Comparison of ENCODE assay signal across 1 cellular context in genomic region chr21:17523007-17523451, GRCh38.
TF ChIP-seq lines count a peak whose summit lies in the region.

No MANE protein-coding gene starts in this region.

TF ChIP-seq in HepG2, 621 proteins besides CTCF, POLR2A, EP300 and RAD21 (continued from another document and continues in another):
- TF ChIP-seq ZMYM4 (CRISPR knock-in tag; IDR thresholded peaks at IDR 0.05), result peak; percentile 90
- no peak for TF ChIP-seq ZC3H4 (CRISPR knock-in tag; IDR thresholded peaks at IDR 0.05; ENCODE audit: borderline replicate concordance)
- no peak for TF ChIP-seq THAP7 (CRISPR knock-in tag; IDR thresholded peaks at IDR 0.05)
- TF ChIP-seq ZNF333 (CRISPR knock-in tag; IDR thresholded peaks at IDR 0.05; ENCODE audit: borderline replicate concordance), result no peak
- TF ChIP-seq KIAA2018 (CRISPR knock-in tag; IDR thresholded peaks at IDR 0.05; ENCODE audit: borderline replicate concordance), result no peak
- TF ChIP-seq MAX (IDR thresholded peaks at IDR 0.05), result peak; percentile 92
- no peak for TF ChIP-seq ZNF501 (CRISPR knock-in tag; IDR thresholded peaks at IDR 0.05)
- peak; percentile 84 for TF ChIP-seq ZMAT3 (CRISPR knock-in tag; conservative IDR thresholded peaks at IDR 0.05)
- peak; percentile 100 for TF ChIP-seq HDAC2 (CRISPR knock-in tag; IDR thresholded peaks at IDR 0.05)
- no peak for TF ChIP-seq ZNF383 (CRISPR knock-in tag; IDR thresholded peaks at IDR 0.05; ENCODE audit: borderline replicate concordance)
- peak; percentile 54 for TF ChIP-seq SRF (IDR thresholded peaks at IDR 0.05; ENCODE audit: low read depth, low read length)
- TF ChIP-seq ZNF788 (CRISPR knock-in tag; IDR thresholded peaks at IDR 0.05; ENCODE audit: borderline replicate concordance), result no peak
- peak; percentile 94 for TF ChIP-seq GFI1 (CRISPR knock-in tag; IDR thresholded peaks at IDR 0.05; ENCODE audit: borderline replicate concordance)
- no peak for TF ChIP-seq TRIM22 (IDR thresholded peaks at IDR 0.05)
- TF ChIP-seq ZNF816 (CRISPR knock-in tag; IDR thresholded peaks at IDR 0.05; ENCODE audit: borderline replicate concordance), result peak; percentile 81; the same call in 1 of the 2 replicates
- TF ChIP-seq KLF15 (CRISPR knock-in tag; IDR thresholded peaks at IDR 0.05; ENCODE audit: borderline replicate concordance), result no peak
- no peak for TF ChIP-seq MZF1 (CRISPR knock-in tag; IDR thresholded peaks at IDR 0.05; ENCODE audit: borderline replicate concordance)
- no peak for TF ChIP-seq ZNF891 (CRISPR knock-in tag; IDR thresholded peaks at IDR 0.05)
- no peak for TF ChIP-seq MAZ (IDR thresholded peaks at IDR 0.05; ENCODE audit: borderline replicate concordance, low read depth, low read length)
- TF ChIP-seq MAZ (CRISPR knock-in tag; IDR thresholded peaks at IDR 0.05; ENCODE audit: low read depth), result 0 out of 2 replicates have a peak, but pooled peaks have one; percentile 48
- peak; percentile 73; the same call in 1 of the 2 replicates for TF ChIP-seq ZNF292 (CRISPR knock-in tag; IDR thresholded peaks at IDR 0.05; ENCODE audit: borderline replicate concordance, low read depth)
- TF ChIP-seq ZNF317 (CRISPR knock-in tag; IDR thresholded peaks at IDR 0.05), result peak; percentile 88
- no peak for TF ChIP-seq FLYWCH1 (CRISPR knock-in tag; IDR thresholded peaks at IDR 0.05)
- no peak for TF ChIP-seq DBP (CRISPR knock-in tag; IDR thresholded peaks at IDR 0.05; ENCODE audit: not compliant biosample characterization)
- TF ChIP-seq ZNF160 (CRISPR knock-in tag; IDR thresholded peaks at IDR 0.05), result no peak
- TF ChIP-seq POLR2AphosphoS2 (IDR thresholded peaks at IDR 0.05; ENCODE audit: low read depth, low read length), result no peak
- TF ChIP-seq BRD4 (CRISPR knock-in tag; IDR thresholded peaks at IDR 0.05), result peak; percentile 83; the same call in 1 of the 2 replicates
- no peak for TF ChIP-seq ZNF230 (CRISPR knock-in tag; IDR thresholded peaks at IDR 0.05)
- TF ChIP-seq ZNF17 (CRISPR knock-in tag; IDR thresholded peaks at IDR 0.05), result no peak
- TF ChIP-seq PAF1 (CRISPR knock-in tag; IDR thresholded peaks at IDR 0.05), result no peak
- TF ChIP-seq SCMH1 (CRISPR knock-in tag; IDR thresholded peaks at IDR 0.05; ENCODE audit: borderline replicate concordance), result no peak
- peak; percentile 87 for TF ChIP-seq ZEB1 (IDR thresholded peaks at IDR 0.05; ENCODE audit: insufficient replicate concordance, low read depth)
- no peak for TF ChIP-seq RAD51 (IDR thresholded peaks at IDR 0.05; ENCODE audit: borderline replicate concordance)
- TF ChIP-seq KAT8 (CRISPR knock-in tag; IDR thresholded peaks at IDR 0.05), result peak; percentile 81
- TF ChIP-seq MED8 (CRISPR knock-in tag; IDR thresholded peaks at IDR 0.05; ENCODE audit: insufficient replicate concordance), result peak; percentile 89
- TF ChIP-seq ZNF674 (CRISPR knock-in tag; IDR thresholded peaks at IDR 0.05; ENCODE audit: low read depth), result no peak
- TF ChIP-seq NAIF1 (CRISPR knock-in tag; IDR thresholded peaks at IDR 0.05; ENCODE audit: borderline replicate concordance), result peak; percentile 80; the same call in 1 of the 2 replicates
- TF ChIP-seq FOSL2 (CRISPR knock-in tag; IDR thresholded peaks at IDR 0.05), result peak; percentile 92
- TF ChIP-seq YEATS4 (CRISPR knock-in tag; IDR thresholded peaks at IDR 0.05; ENCODE audit: borderline replicate concordance), result peak; percentile 86; the same call in 1 of the 2 replicates
- no peak for TF ChIP-seq CSRNP2 (CRISPR knock-in tag; conservative IDR thresholded peaks at IDR 0.05; ENCODE audit: low read depth)
- TF ChIP-seq MEIS2 (CRISPR knock-in tag; IDR thresholded peaks at IDR 0.05), result peak; percentile 77; the same call in 1 of the 2 replicates
- peak; percentile 55; the same call in 1 of the 2 replicates for TF ChIP-seq BRCA1 (CRISPR knock-in tag; IDR thresholded peaks at IDR 0.05)
- TF ChIP-seq ZNF543 (CRISPR knock-in tag; IDR thresholded peaks at IDR 0.05), result peak; percentile 78; the same call in 1 of the 2 replicates
- peak; percentile 99 for TF ChIP-seq ZBTB34 (CRISPR knock-in tag; IDR thresholded peaks at IDR 0.05)
- no peak for TF ChIP-seq CEBPZ (IDR thresholded peaks at IDR 0.05; ENCODE audit: low read length)
- TF ChIP-seq ISX (CRISPR knock-in tag; conservative IDR thresholded peaks at IDR 0.05), result no peak
- TF ChIP-seq ZNF496 (CRISPR knock-in tag; IDR thresholded peaks at IDR 0.05; ENCODE audit: insufficient replicate concordance), result no peak
- TF ChIP-seq MBNL3 (CRISPR knock-in tag; conservative IDR thresholded peaks at IDR 0.05), result no peak
- 0 out of 2 replicates have a peak, but pooled peaks have one; percentile 27 for TF ChIP-seq ZBTB26 (CRISPR knock-in tag; IDR thresholded peaks at IDR 0.05; ENCODE audit: borderline replicate concordance)
